ENCODE assay signal across 1 cellular context in genomic region chr14:49189381-49189780, GRCh38.
TF ChIP-seq lines count a peak whose summit lies in the region.

No MANE protein-coding gene starts in this region.

TF ChIP-seq in SK-N-SH treated with all-trans-retinoic acid at 6 μM for 48 hours, 23 proteins besides CTCF, POLR2A, EP300 and RAD21 (continued from another document):
- TF ChIP-seq, protein P1, sequence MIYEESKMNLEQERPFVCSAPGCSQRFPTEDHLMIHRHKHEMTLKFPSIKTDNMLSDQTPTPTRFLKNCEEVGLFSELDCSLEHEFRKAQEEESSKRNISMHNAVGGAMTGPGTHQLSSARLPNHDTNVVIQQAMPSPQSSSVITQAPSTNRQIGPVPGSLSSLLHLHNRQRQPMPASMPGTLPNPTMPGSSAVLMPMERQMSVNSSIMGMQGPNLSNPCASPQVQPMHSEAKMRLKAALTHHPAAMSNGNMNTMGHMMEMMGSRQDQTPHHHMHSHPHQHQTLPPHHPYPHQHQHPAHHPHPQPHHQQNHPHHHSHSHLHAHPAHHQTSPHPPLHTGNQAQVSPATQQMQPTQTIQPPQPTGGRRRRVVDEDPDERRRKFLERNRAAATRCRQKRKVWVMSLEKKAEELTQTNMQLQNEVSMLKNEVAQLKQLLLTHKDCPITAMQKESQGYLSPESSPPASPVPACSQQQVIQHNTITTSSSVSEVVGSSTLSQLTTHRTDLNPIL (CRISPR knock-in tag; IDR thresholded peaks at IDR 0.05; ENCODE audit: low read depth), result no peak
- TF ChIP-seq ZNF8 (CRISPR knock-in tag; IDR thresholded peaks at IDR 0.05) (no peak), RARB (CRISPR knock-in tag; IDR thresholded peaks at IDR 0.05) (no peak), BACH2 (CRISPR knock-in tag; IDR thresholded peaks at IDR 0.05; ENCODE audit: borderline replicate concordance) (no peak), ZNF70 (CRISPR knock-in tag; IDR thresholded peaks at IDR 0.05) (no peak)
